ENCODE assay signal across 16 cellular contexts in genomic region chr12:105814283-105814682, GRCh38.
A peak's percentile ranks its signal among the peaks of the same experiment; 100 is the strongest.
DNase-seq lines count a peak whose midpoint lies in the region; ATAC-seq and TF ChIP-seq lines count a peak whose summit lies in the region.
"Had no signal": no experiment of that assay in that cellular context is flagged by ENCODE, and none has a peak within 500 bp of the region (broad histone marks: within the 10 kb centered on the region; RNA-seq: fewer than 3 reads in every experiment).

No MANE protein-coding gene starts in this region.

- no peaks in the 10 kb centered on the region for H3K9me3 ChIP-seq in stomach
- H3K9me3 ChIP-seq: gastroesophageal sphincter had no signal

- H3K36me3 ChIP-seq in stomach, result no peaks in the 10 kb centered on the region
- H3K36me3 ChIP-seq: gastroesophageal sphincter had no signal

- no peaks in the 10 kb centered on the region for H3K4me1 ChIP-seq in stomach
- H3K4me1 ChIP-seq: gastroesophageal sphincter had no signal

- intact Hi-C loops in stomach (cut with DNase I; ENCODE audit: low total_unique reads), result no loop called here

- no peak for TF ChIP-seq EP300 in stomach (IDR thresholded peaks at IDR 0.05)

- no peak overlapping the region for H3K4me3 ChIP-seq in stomach
- H3K4me3 ChIP-seq: gastroesophageal sphincter, lung, PC-9 had no signal

- no peak for TF ChIP-seq POLR2A in stomach (IDR thresholded peaks at IDR 0.05)

- H3K27me3 ChIP-seq in stomach, result no peaks in the 10 kb centered on the region
- H3K27me3 ChIP-seq: gastroesophageal sphincter had no signal

- 37 to 70% (median 56%) methylated on average over 4 of the region's 4 CpGs for WGBS in stomach, 5 donors

- peak; percentile 94 for DNase-seq in COR-L47 (lab: John Stamatoyannopoulos, UW)
- peak; percentile 94 for DNase-seq in NCI-H1417 treated with DMSO at 0.1 percent for 48 hours (lab: John Stamatoyannopoulos, UW)
- DNase-seq in NCI-H2196 treated with DMSO at 0.1 percent for 48 hours (lab: John Stamatoyannopoulos, UW; ENCODE audit: unreplicated experiment), result peak; percentile 91
- peak; percentile 53 for DNase-seq in SK-N-DZ (ENCODE audit: low spot score)
- no peak for DNase-seq in HT-29 (ENCODE audit: low spot score)
- no peak for DNase-seq in SIG-M5 treated with dmso at 0.1 percent for 504 hours (lab: John Stamatoyannopoulos, UW; ENCODE audit: unreplicated experiment)
- DNase-seq in stomach, result no peak
- DNase-seq: ACHN, amygdala, cerebellar nuclear complex, NCI-H1694 treated with DMSO at 0.1 percent for 48 hours, PC-9 had no signal

- H3K27ac ChIP-seq in stomach, result no peak overlapping the region
- H3K27ac ChIP-seq: gastroesophageal sphincter, PC-9 had no signal

- ATAC-seq in HG02623 (IDR thresholded peaks at IDR 0.05; ENCODE audit: unreplicated experiment), result no peak
- ATAC-seq: gastroesophageal sphincter; natural killer cell treated with Interleukin-12 subunit alpha and Interleukin-12 subunit beta and Interleukin-15 and Interleukin-18, amount 100 ng/mL, for 72 hours had no signal

- TF ChIP-seq CTCF in stomach (IDR thresholded peaks at IDR 0.05), result no peak

Comparison
In these comparisons a context has a peak if more than half of its experiments do, and no peak if none do; other contexts are left out.
1. DNase-seq: peak in COR-L47 (single experiment), NCI-H1417 treated with DMSO at 0.1 percent for 48 hours (single experiment), NCI-H2196 treated with DMSO at 0.1 percent for 48 hours (single experiment) and SK-N-DZ (single experiment); none in HT-29 (single experiment), SIG-M5 treated with dmso at 0.1 percent for 504 hours (single experiment) and stomach (single experiment).